ENCODE assay signal across 8 cellular contexts in genomic region chr16:57592591-57593003, GRCh38. TPM values are rescaled to one million over a fixed set of nuclear protein-coding genes. Genes with fewer than 3 reads are reported as not detected.
DNase-seq lines count a peak whose midpoint lies in the region; ATAC-seq and TF ChIP-seq lines count a peak whose summit lies in the region.

No MANE protein-coding gene starts in this region.

- TF ChIP-seq POLR2A in ovary (IDR thresholded peaks at IDR 0.05): no peak

- H3K4me3 ChIP-seq in BLaER1 (no peak overlapping the region), ovary (no peak overlapping the region)

- H3K36me3 ChIP-seq in BLaER1: no peaks in the 10 kb centered on the region
- H3K36me3 ChIP-seq in ovary: no peaks in the 10 kb centered on the region

- WGBS in ovary, 3 donors: 52 to 70% (median 65%) methylated on average over 4 of the region's 4 CpGs

- H3K4me1 ChIP-seq in BLaER1 (peaks cover 31% of the 10 kb centered on the region), ovary (ENCODE audit: insufficient read depth) (no peaks in the 10 kb centered on the region)

- TF ChIP-seq CTCF in ovary (IDR thresholded peaks at IDR 0.05): no peak

- peak overlapping the region; percentile 55 for H3K27ac ChIP-seq in BLaER1
- H3K27ac ChIP-seq in ovary: no peak overlapping the region

- no peak for TF ChIP-seq EP300 in ovary (IDR thresholded peaks at IDR 0.05)

- H3K27me3 ChIP-seq in BLaER1: no peaks in the 10 kb centered on the region
- H3K27me3 ChIP-seq in ovary: no peaks in the 10 kb centered on the region

- peak; percentile 84 for DNase-seq in activated CD8-positive, alpha-beta memory T cell treated with anti-CD3 and anti-CD28 coated beads, Interleukin-2, amount 50 U/mL, for 48 hours
- DNase-seq in mucosa of gallbladder (ENCODE audit: low spot score) (peak; percentile 40), ovary (no peak), NCI-H526 treated with DMSO at 0.1 percent for 48 hours (lab: John Stamatoyannopoulos, UW) (no peak), 8988T (no peak), amniotic stem cell (lab: John Stamatoyannopoulos, UW) (no peak)

- peak overlapping the region; percentile 62 for H3K4me2 ChIP-seq in BLaER1

- no peaks in the 10 kb centered on the region for H4K20me1 ChIP-seq in BLaER1

- peak overlapping the region; percentile 49; the same call in 1 of the 2 replicates for H3K9ac ChIP-seq in BLaER1

- peak; percentile 46 for ATAC-seq in HG03469 (IDR thresholded peaks at IDR 0.05; ENCODE audit: unreplicated experiment)

- intact Hi-C loops in ovary (cut with DNase I): no loop called here

- peaks cover 22% of the 10 kb centered on the region for H3K9me3 ChIP-seq in BLaER1
- no peaks in the 10 kb centered on the region for H3K9me3 ChIP-seq in ovary

RNA-seq across cellular contexts. Expression of gene ADGRG1, which starts 35.8 kb away (rescaled TPM):
- 312 TPM for total RNA-seq in mucosa of gallbladder
- 10 to 100 TPM in 4 of 7 donors, 1 to 10 TPM in 3; 6.2 to 54.0 (median 20.4) TPM for total RNA-seq in ovary
- polyA plus RNA-seq in ovary: 1 to 10 TPM; 6.9 to 9.1 TPM

RNA-seq across cellular contexts. Expression of gene ADGRG5, which starts 50.2 kb away (rescaled TPM):
- total RNA-seq in mucosa of gallbladder (3.7 TPM), ovary (under 1 TPM; 0.12 to 0.43 (median 0.27) TPM)
- polyA plus RNA-seq in ovary: under 1 TPM in 1 of 2 donors, not detected in 1; 0.15 TPM

RNA-seq across cellular contexts. Expression of gene CCDC102A, which starts 56.2 kb away (rescaled TPM):
- total RNA-seq in mucosa of gallbladder (10.2 TPM), ovary (10 to 100 TPM; 11.9 to 22.4 (median 15.6) TPM)
- polyA plus RNA-seq in ovary: 10 to 100 TPM in 1 of 2 donors, 1 to 10 TPM in 1; 5.9 to 10.2 TPM

Comparison
In these comparisons a context has a peak if more than half of its experiments do, and no peak if none do; other contexts are left out.
1. DNase-seq: peak in activated CD8-positive, alpha-beta memory T cell treated with anti-CD3 and anti-CD28 coated beads, Interleukin-2, amount 50 U/mL, for 48 hours (single experiment) and mucosa of gallbladder (single experiment); none in ovary (0 of 5), NCI-H526 treated with DMSO at 0.1 percent for 48 hours (single experiment), 8988T (single experiment) and amniotic stem cell (single experiment).